1 cellular context compared by ENCODE assay signal in genomic region chr1:63523738-63524137, GRCh38.
TF ChIP-seq lines count a peak whose summit lies in the region.

No MANE protein-coding gene starts in this region.

TF ChIP-seq in endothelial cell of umbilical vein, 7 proteins besides CTCF, POLR2A, EP300 and RAD21 (continued from another document):
- TF ChIP-seq GATA2 (IDR thresholded peaks at IDR 0.05; ENCODE audit: insufficient read depth, insufficient read length, low read depth, low read length): no peak
- TF ChIP-seq MYC (IDR thresholded peaks at IDR 0.05; ENCODE audit: low read depth, low read length): no peak
- TF ChIP-seq, protein P1, sequence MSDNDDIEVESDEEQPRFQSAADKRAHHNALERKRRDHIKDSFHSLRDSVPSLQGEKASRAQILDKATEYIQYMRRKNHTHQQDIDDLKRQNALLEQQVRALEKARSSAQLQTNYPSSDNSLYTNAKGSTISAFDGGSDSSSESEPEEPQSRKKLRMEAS (IDR thresholded peaks at IDR 0.05; ENCODE audit: insufficient read depth, insufficient read length): no peak
- no peak for TF ChIP-seq JUN (IDR thresholded peaks at IDR 0.05; ENCODE audit: borderline replicate concordance, insufficient read depth, insufficient read length, low read depth)
- TF ChIP-seq EZH2 (IDR thresholded peaks at IDR 0.05; ENCODE audit: borderline replicate concordance, low read depth, low read length, severe bottlenecking): no peak
